In genomic region chr1:40663324-40664166, GRCh38 we compare ENCODE assay signal across 9 cellular contexts. TPM values are rescaled to one million over a fixed set of nuclear protein-coding genes. Genes with fewer than 3 reads are reported as not detected.
DNase-seq lines count a peak whose midpoint lies in the region; ATAC-seq and TF ChIP-seq lines count a peak whose summit lies in the region.
"Had no signal": no experiment of that assay in that cellular context is flagged by ENCODE, and none has a peak within 500 bp of the region (broad histone marks: within the 10 kb centered on the region; RNA-seq: fewer than 3 reads in every experiment).

No MANE protein-coding gene starts in this region.

- H3K36me3 Mint-ChIP-seq in osteocyte (ENCODE audit: unreplicated experiment): no peaks in the 10 kb centered on the region

- peak overlapping the region; percentile 68 for H3K4me3 Mint-ChIP-seq in osteocyte (ENCODE audit: unreplicated experiment)

- H3K27ac ChIP-seq in angular gyrus (ENCODE audit: low read depth, low read length): peak overlapping the region; percentile 41

- DNase-seq in NCI-H524 (lab: John Stamatoyannopoulos, UW) (peak; percentile 62 to 84), NCI-H524 treated with DMSO at 0.1 percent for 48 hours (lab: John Stamatoyannopoulos, UW) (no peak), NCI-H2107 treated with DMSO at 0.1 percent for 48 hours (lab: John Stamatoyannopoulos, UW; ENCODE audit: unreplicated experiment) (peak; percentile 82), osteocyte (ENCODE audit: extremely low spot score, unreplicated experiment) (no peak), SIG-M5 treated with dmso at 0.1 percent for 504 hours (lab: John Stamatoyannopoulos, UW; ENCODE audit: unreplicated experiment) (no peak), amygdala (lab: John Stamatoyannopoulos, UW) (no peak)

- no peaks in the 10 kb centered on the region for H3K27me3 Mint-ChIP-seq in osteocyte (ENCODE audit: unreplicated experiment)

- H3K27ac Mint-ChIP-seq in osteocyte (ENCODE audit: unreplicated experiment): peak overlapping the region; percentile 79

- TF ChIP-seq CTCF in osteocyte (IDR thresholded peaks at IDR 0.05): no peak

- no peaks in the 10 kb centered on the region for H3K9me3 Mint-ChIP-seq in osteocyte (ENCODE audit: unreplicated experiment)

- H3K4me1 Mint-ChIP-seq in osteocyte (ENCODE audit: unreplicated experiment): peaks cover 38% of the 10 kb centered on the region

- no peak for ATAC-seq in HG02623 (IDR thresholded peaks at IDR 0.05; ENCODE audit: unreplicated experiment)
- ATAC-seq: A549 had no signal

RNA-seq across cellular contexts. Expression of gene RIMS3, which starts 1.9 kb away (rescaled TPM):
- 16.5 and 17.0 TPM in 2 replicates for total RNA-seq in osteocyte

RNA-seq across cellular contexts. Expression of gene NFYC, which starts 28.0 kb away (rescaled TPM):
- total RNA-seq in osteocyte: 49.0 and 53.4 TPM in 2 replicates

Comparison
In these comparisons a context has a peak if more than half of its experiments do, and no peak if none do; other contexts are left out.
1. DNase-seq: peak in NCI-H524 (2 of 2) and NCI-H2107 treated with DMSO at 0.1 percent for 48 hours (single experiment); none in NCI-H524 treated with DMSO at 0.1 percent for 48 hours (single experiment), osteocyte (single experiment), SIG-M5 treated with dmso at 0.1 percent for 504 hours (single experiment) and amygdala (0 of 56).